Comparison of ENCODE assay signal across 8 cellular contexts in the genomic region with DNA sequence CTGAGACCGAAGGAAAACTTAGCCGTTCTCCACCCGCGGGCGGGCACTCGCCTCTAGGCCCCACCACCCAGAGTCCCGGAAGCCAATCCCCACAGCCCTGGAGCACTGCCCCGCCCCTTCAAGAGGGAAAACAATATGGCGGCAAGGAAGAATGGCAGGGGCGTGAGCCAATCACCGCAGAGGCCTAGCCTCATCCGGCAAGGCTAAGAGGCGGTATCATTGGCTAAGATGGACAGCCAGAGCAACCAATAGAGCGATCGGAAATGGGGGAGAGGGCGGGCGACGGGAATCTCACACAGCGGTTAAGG. TPM values are rescaled to one million over a fixed set of nuclear protein-coding genes. Genes with fewer than 3 reads are reported as not detected.
A peak's percentile ranks its signal among the peaks of the same experiment; 100 is the strongest.
DNase-seq lines count a peak whose midpoint lies in the region; ATAC-seq and TF ChIP-seq lines count a peak whose summit lies in the region.

No MANE protein-coding gene starts in this region.

- peak; percentile 97 for DNase-seq in NCI-H1694 (lab: John Stamatoyannopoulos, UW)
- peak; percentile 96 to 99 (median 97) for DNase-seq in T-helper 1 cell
- DNase-seq in ascending aorta (ENCODE audit: low spot score in 2 of 2): peak; percentile 99 to 100
- DNase-seq in right atrium auricular region (ENCODE audit: low spot score): peak; percentile 100
- DNase-seq in prostate gland (ENCODE audit: low spot score): peak; percentile 99

- H3K4me3 ChIP-seq in ascending aorta (peak overlapping the region; percentile 93 to 100), right atrium auricular region (peak overlapping the region; percentile 89 to 99), prostate gland (peak overlapping the region; percentile 65 to 94), urinary bladder (ENCODE audit: low read depth, low read length) (peak overlapping the region; percentile 55)

- H3K9me3 ChIP-seq in ascending aorta (no peaks in the 10 kb centered on the region), right atrium auricular region (no peaks in the 10 kb centered on the region), prostate gland (no peaks in the 10 kb centered on the region)

- TF ChIP-seq CTCF in ascending aorta (IDR thresholded peaks at IDR 0.05) (no peak), right atrium auricular region (IDR thresholded peaks at IDR 0.05) (no peak), prostate gland (IDR thresholded peaks at IDR 0.05) (no peak)

- H3K27ac ChIP-seq in ascending aorta (peak overlapping the region; percentile 88 to 94), right atrium auricular region (peak overlapping the region; percentile 94 to 97), prostate gland (peak overlapping the region; percentile 79 to 89), urinary bladder (ENCODE audit: low read depth) (no peak overlapping the region)

- H3K27me3 ChIP-seq in ascending aorta (no peaks in the 10 kb centered on the region), right atrium auricular region (no peaks in the 10 kb centered on the region), prostate gland (replicated peaks; ENCODE audit: insufficient read depth) (no peaks in the 10 kb centered on the region)

- intact Hi-C loops in ascending aorta (cut with DNase I): loop anchor here (1.0 to 10.0 kb wide), 11 partner anchors 41 to 1147 kb away; a partner anchor contains a TSS
- intact Hi-C loops in prostate gland (cut with DNase I): loop anchor here (2.0 to 10.0 kb wide), 2 partner anchors 107 to 143 kb away; a partner anchor contains a TSS

- peaks cover 9 to 22% of the 10 kb centered on the region in 2 donors for H3K4me1 ChIP-seq in ascending aorta
- peaks cover 0 to 59% of the 10 kb centered on the region in 2 donors for H3K4me1 ChIP-seq in right atrium auricular region
- H3K4me1 ChIP-seq in prostate gland (replicated peaks): peaks cover 3% of the 10 kb centered on the region
- peaks cover 2% of the 10 kb centered on the region for H3K4me1 ChIP-seq in urinary bladder (ENCODE audit: insufficient read depth)

- H3K36me3 ChIP-seq in ascending aorta: no peaks in the 10 kb centered on the region
- H3K36me3 ChIP-seq in right atrium auricular region: no peaks in the 10 kb centered on the region
- H3K36me3 ChIP-seq in prostate gland: no peaks in the 10 kb centered on the region
- H3K36me3 ChIP-seq in urinary bladder (ENCODE audit: insufficient read depth): no peaks in the 10 kb centered on the region

- under 1% methylated on average over 19 of the region's 19 CpGs for WGBS in prostate gland
- WGBS in urinary bladder: under 1% methylated on average over 19 of the region's 19 CpGs

- ATAC-seq in GM18498 (IDR thresholded peaks at IDR 0.05; ENCODE audit: unreplicated experiment) (peak; percentile 74), HG02885 (IDR thresholded peaks at IDR 0.05; ENCODE audit: poor library complexity, unreplicated experiment) (peak; percentile 76)

- TF ChIP-seq POLR2A in prostate gland (IDR thresholded peaks at IDR 0.05): peak; percentile 50

RNA-seq across cellular contexts. Expression of a gene that starts 0.5 kb away (rescaled TPM):
- total RNA-seq in ascending aorta: 200 TPM
- 100 to 1,000 TPM; 107 to 124 TPM for total RNA-seq in right atrium auricular region
- 10 to 100 TPM; 75.6 to 95.9 TPM for total RNA-seq in prostate gland
- total RNA-seq in urinary bladder: 64.7 TPM
- 111 TPM for polyA plus RNA-seq in urinary bladder

RNA-seq across cellular contexts. Expression of a gene that starts 1.8 kb away (rescaled TPM):
- total RNA-seq in ascending aorta: 17.3 TPM
- 1 to 10 TPM; 4.9 to 6.4 TPM for total RNA-seq in right atrium auricular region
- 10 to 100 TPM; 17.4 to 20.4 TPM for total RNA-seq in prostate gland
- total RNA-seq in urinary bladder: 8.1 TPM
- polyA plus RNA-seq in urinary bladder: 11.2 TPM

RNA-seq across cellular contexts. Expression of a gene that starts 50.6 kb away (rescaled TPM):
- total RNA-seq in ascending aorta (not detected), right atrium auricular region (not detected), prostate gland (1 to 10 TPM in 1 of 2 donors, under 1 TPM in 1; 0.85 to 3.7 TPM), urinary bladder (not detected)
- polyA plus RNA-seq in urinary bladder: 0.11 TPM
